21 cellular contexts compared by ENCODE assay signal in genomic region chr5:174229640-174230350, GRCh38.
DNase-seq lines count a peak whose midpoint lies in the region; ATAC-seq and TF ChIP-seq lines count a peak whose summit lies in the region.
"Had no signal": no experiment of that assay in that cellular context is flagged by ENCODE, and none has a peak within 500 bp of the region (broad histone marks: within the 10 kb centered on the region; RNA-seq: fewer than 3 reads in every experiment).

No MANE protein-coding gene starts in this region.

- H3K4me1 Mint-ChIP-seq in nephron progenitor cell: peaks cover 15% of the 10 kb centered on the region

- no peaks in the 10 kb centered on the region for H3K36me3 ChIP-seq in A673 (ENCODE audit: insufficient read depth, low read length, poor library complexity, severe bottlenecking)
- H3K36me3 ChIP-seq: BLaER1 treated with 17β-estradiol and CSF1 and Interleukin-3, amounts not matched to agents 10 nM and 100 nM; SJSA1; tibial nerve had no signal

- H3K27ac ChIP-seq in A673 (ENCODE audit: low read depth, low read length, poor library complexity, severe bottlenecking): no peak overlapping the region
- H3K27ac ChIP-seq: BLaER1 treated with 17β-estradiol and CSF1 and Interleukin-3, amounts not matched to agents 10 nM and 100 nM; coronary artery; epithelial cell of prostate; hepatocyte; SJSA1; tibial nerve had no signal

- no peak overlapping the region for H3K4me3 Mint-ChIP-seq in nephron progenitor cell
- H3K4me3 Mint-ChIP-seq: H9, nephron had no signal

- H3K9me3 Mint-ChIP-seq in nephron progenitor cell: no peaks in the 10 kb centered on the region
- H3K9me3 Mint-ChIP-seq: H9, nephron had no signal

- CTCF ChIA-PET in A673 (lab: Charles Lee): no interaction called here

- H3K4me1 ChIP-seq in A673 (ENCODE audit: insufficient read depth, low read length, poor library complexity, severe bottlenecking): no peaks in the 10 kb centered on the region
- H3K4me1 ChIP-seq: SJSA1, tibial nerve had no signal

- POLR2A ChIA-PET in A673 (lab: Charles Lee; ENCODE audit: low non-redundant PET): no interaction called here

- intact Hi-C loops in A673 (cut with micrococcal nuclease; ENCODE audit: unreplicated experiment): no loop called here

- no peak for TF ChIP-seq CTCF in A673 (conservative IDR thresholded peaks at IDR 0.05; ENCODE audit: low read depth, low read length)
- no peak for TF ChIP-seq CTCF in nephron progenitor cell (IDR thresholded peaks at IDR 0.05)

- BruUV-seq in A673 (replicated peaks; lab: Mats Ljungman, UMichigan): no TSS peak

- no peaks in the 10 kb centered on the region for H3K27me3 ChIP-seq in A673 (replicated peaks; ENCODE audit: insufficient read depth, low read depth, low read length, poor library complexity)
- H3K27me3 ChIP-seq: BLaER1 treated with 17β-estradiol and CSF1 and Interleukin-3, amounts not matched to agents 10 nM and 100 nM; hepatocyte; SJSA1; tibial nerve had no signal

- H3K27me3 Mint-ChIP-seq in nephron progenitor cell (ENCODE audit: low read depth, poor library complexity): peaks cover 21% of the 10 kb centered on the region

- H3K4me3 ChIP-seq in A673 (ENCODE audit: low read depth, low read length, poor library complexity, severe bottlenecking): no peak overlapping the region
- H3K4me3 ChIP-seq: BLaER1 treated with 17β-estradiol and CSF1 and Interleukin-3, amounts not matched to agents 10 nM and 100 nM; coronary artery; hepatocyte; K562; SJSA1; tibial nerve had no signal

- no peaks in the 10 kb centered on the region for H3K9me3 ChIP-seq in A673 (ENCODE audit: low read depth, low read length, poor library complexity, severe bottlenecking)
- H3K9me3 ChIP-seq: BLaER1 treated with 17β-estradiol and CSF1 and Interleukin-3, amounts not matched to agents 10 nM and 100 nM; tibial nerve had no signal

- H3K36me3 Mint-ChIP-seq in nephron progenitor cell (ENCODE audit: low read depth): no peaks in the 10 kb centered on the region

- no peak overlapping the region for H3K27ac Mint-ChIP-seq in nephron progenitor cell
- H3K27ac Mint-ChIP-seq: H9, nephron had no signal

- DNase-seq in A673 (ENCODE audit: low spot score) (peak; percentile 4), ELR (ENCODE audit: low read depth) (peak; percentile 23), SW480 (ENCODE audit: low spot score) (peak; percentile 43), iris pigment epithelial cell (ENCODE audit: low read depth) (peak; percentile 12), nephron progenitor cell (no peak), amniotic stem cell (lab: John Stamatoyannopoulos, UW) (no peak)
- no peak for DNase-seq in activated T-cell treated with anti-CD3 and anti-CD28 coated beads, Interleukin-2, amount 50 U/mL, for 48 hours
- DNase-seq: activated CD4-positive, alpha-beta T cell treated with anti-CD3 and anti-CD28 coated beads, Interleukin-2, amount 50 U/mL, for 48 hours; DMS79; H9; NCI-H1417; retina had no signal

- ATAC-seq in HG03342 (IDR thresholded peaks at IDR 0.05; ENCODE audit: unreplicated experiment): no peak
- ATAC-seq: K562 had no signal

Comparison
In these comparisons a context has a peak if more than half of its experiments do, and no peak if none do; other contexts are left out.
1. DNase-seq: peak in A673 (single experiment), ELR (single experiment), SW480 (single experiment) and iris pigment epithelial cell (single experiment); none in nephron progenitor cell (single experiment), amniotic stem cell (single experiment) and activated T-cell treated with anti-CD3 and anti-CD28 coated beads, Interleukin-2, amount 50 U/mL, for 48 hours (0 of 2).